17 cellular contexts compared by ENCODE assay signal in genomic region chr18:23093772-23094171, GRCh38. TPM values are rescaled to one million over a fixed set of nuclear protein-coding genes. Genes with fewer than 3 reads are reported as not detected.
DNase-seq lines count a peak whose midpoint lies in the region; ATAC-seq, FAIRE-seq and TF ChIP-seq lines count a peak whose summit lies in the region.
"Had no signal": no experiment of that assay in that cellular context is flagged by ENCODE, and none has a peak within 500 bp of the region (broad histone marks: within the 10 kb centered on the region; RNA-seq: fewer than 3 reads in every experiment).

No MANE protein-coding gene starts in this region.

- no peak overlapping the region for H3K27ac ChIP-seq in HepG2 (ENCODE audit: extremely low read length, insufficient read depth, low read length)
- H3K27ac ChIP-seq in right lobe of liver, result no peak overlapping the region
- no peak overlapping the region for H3K27ac ChIP-seq in endodermal cell (ENCODE audit: low read depth, low read length)
- H3K27ac ChIP-seq in Karpas-422 (ENCODE audit: low read length), result no peak overlapping the region

- ATAC-seq in HepG2 (peak; percentile 66; the same call in 2 of the 3 replicates), right lobe of liver (no peak)

- peak overlapping the region; percentile 32; the same call in 1 of the 2 replicates for H3K4me2 ChIP-seq in HepG2 (ENCODE audit: low read depth, low read length)
- no peak overlapping the region for H3K4me2 ChIP-seq in Karpas-422 (ENCODE audit: low read depth, low read length, poor library complexity, severe bottlenecking)

- H4K20me1 ChIP-seq in HepG2 (ENCODE audit: insufficient read depth, low read length) (no peaks in the 10 kb centered on the region), Karpas-422 (ENCODE audit: insufficient read depth, low read depth, low read length) (no peaks in the 10 kb centered on the region)

- WGBS in HepG2 (ENCODE audit: low lambda C conversion rate), result 23% methylated on average over 9 of the region's 9 CpGs
- 80% methylated on average over 2 of the region's 9 CpGs for WGBS in right lobe of liver (ENCODE audit: insufficient coverage, low coverage, low lambda C conversion rate, missing lambda C conversion rate)
- 83 to 91% methylated on average over 5 to 9 of the region's 9 CpGs for WGBS in endodermal cell (ENCODE audit: insufficient coverage in 1 of 2, insufficient read length in 1 of 2), 2 experiments

- no peaks in the 10 kb centered on the region for H3K27me3 ChIP-seq in HepG2 (ENCODE audit: control insufficient read depth in 1 of 2, insufficient read depth in 2 of 2, low read length in 2 of 2)
- H3K27me3 ChIP-seq in right lobe of liver, result no peaks in the 10 kb centered on the region
- peaks cover 6% of the 10 kb centered on the region for H3K27me3 ChIP-seq in endodermal cell (ENCODE audit: control insufficient read depth, insufficient read depth, low read length, poor library complexity, severe bottlenecking)
- H3K27me3 ChIP-seq in Karpas-422 (ENCODE audit: low read length), result no peaks in the 10 kb centered on the region

- DNase-seq in HepG2 (ENCODE audit: low spot score) (no peak), right lobe of liver (no peak), endodermal cell (no peak), progenitor cell of endocrine pancreas (ENCODE audit: low spot score, unreplicated experiment) (no peak), D341Med (ENCODE audit: low spot score) (no peak), Karpas-422 (no peak), NCI-H1105 (lab: John Stamatoyannopoulos, UW) (no peak)
- DNase-seq: C1 segment of cervical spinal cord; CD4-positive, alpha-beta T cell; DMS153; DMS79 treated with DMSO at 0.1 percent for 48 hours; EL; KBM-7 had no signal

- no TSS peak for BruUV-seq in HepG2 (replicated peaks; lab: Mats Ljungman, UMichigan)

- H3K79me2 ChIP-seq in HepG2 (ENCODE audit: insufficient read depth, low read length) (no peaks in the 10 kb centered on the region), Karpas-422 (ENCODE audit: low read length) (no peaks in the 10 kb centered on the region)

- H3K27ac Mint-ChIP-seq in endodermal cell (peak overlapping the region; percentile 15), progenitor cell of endocrine pancreas (peak overlapping the region; percentile 49)
- H3K27ac Mint-ChIP-seq: B cell; CD4-positive, alpha-beta T cell had no signal

- no peaks in the 10 kb centered on the region for H3K9me2 ChIP-seq in Karpas-422 (replicated peaks; ENCODE audit: insufficient read depth, low read length)

- CTCF ChIA-PET in HepG2 (lab: Yijun Ruan, JAX; ENCODE audit: low intra/inter-chr PET ratio, low total read pairs), result no interaction called here

- H3K9me3 ChIP-seq in HepG2 (ENCODE audit: low read length) (no peaks in the 10 kb centered on the region), right lobe of liver (no peaks in the 10 kb centered on the region), endodermal cell (ENCODE audit: control insufficient read depth, low read length) (no peaks in the 10 kb centered on the region), Karpas-422 (ENCODE audit: low read length) (no peaks in the 10 kb centered on the region)
- H3K9me3 ChIP-seq: HAP-1 had no signal

- TF ChIP-seq POLR2A in HepG2 (IDR thresholded peaks at IDR 0.05; ENCODE audit: insufficient read depth in 1 of 2, low read depth in 2 of 2, low read length in 2 of 2) (no peak), right lobe of liver (IDR thresholded peaks at IDR 0.05) (no peak)

- TF ChIP-seq EP300 in HepG2 (IDR thresholded peaks at IDR 0.05; ENCODE audit: low read depth in 2 of 2, low read length in 2 of 2), result no peak
- no peak for TF ChIP-seq EP300 in HepG2 (CRISPR knock-in tag; IDR thresholded peaks at IDR 0.05; ENCODE audit: borderline replicate concordance)

- TF ChIP-seq CTCF in HepG2 (CRISPR knock-in tag; IDR thresholded peaks at IDR 0.05) (no peak), right lobe of liver (IDR thresholded peaks at IDR 0.05) (no peak), endodermal cell (conservative IDR thresholded peaks at IDR 0.05) (no peak), progenitor cell of endocrine pancreas (IDR thresholded peaks at IDR 0.05; ENCODE audit: unreplicated experiment) (no peak)

- H3K36me3 Mint-ChIP-seq in endodermal cell (ENCODE audit: low read depth), result no peaks in the 10 kb centered on the region
- H3K36me3 Mint-ChIP-seq in progenitor cell of endocrine pancreas (ENCODE audit: insufficient read depth), result no peaks in the 10 kb centered on the region

- H3K9me3 Mint-ChIP-seq in endodermal cell, result no peaks in the 10 kb centered on the region
- no peaks in the 10 kb centered on the region for H3K9me3 Mint-ChIP-seq in progenitor cell of endocrine pancreas (ENCODE audit: low read depth)
- H3K9me3 Mint-ChIP-seq: CD4-positive, alpha-beta T cell had no signal

- POLR2A ChIA-PET in HepG2 (lab: Yijun Ruan, JAX), result interaction anchor here (0.6 kb wide), 1 partner anchor 14 kb away, joined by 3 read pairs; no protein-coding TSS in a partner anchor

- in situ Hi-C loops in HepG2 (cut with HindIII; ENCODE audit: extremely low pct_ligation_motif_present, low pct_unique_long_range_greater_than_20kb), result no loop called here

- no peak overlapping the region for H3K9ac ChIP-seq in HepG2 (ENCODE audit: insufficient read depth, low read depth, low read length)
- no peak overlapping the region for H3K9ac ChIP-seq in endodermal cell (ENCODE audit: extremely low read depth, low read length, poor library complexity, severe bottlenecking)
- no peak overlapping the region for H3K9ac ChIP-seq in Karpas-422 (ENCODE audit: low read length)

- H3K27me3 Mint-ChIP-seq in endodermal cell (ENCODE audit: insufficient read depth), result peaks cover 21% of the 10 kb centered on the region
- peaks cover 24% of the 10 kb centered on the region for H3K27me3 Mint-ChIP-seq in progenitor cell of endocrine pancreas
- H3K27me3 Mint-ChIP-seq: CD4-positive, alpha-beta T cell had no signal

- H2AFZ ChIP-seq in HepG2 (ENCODE audit: low read length) (no peak overlapping the region), Karpas-422 (ENCODE audit: low read length) (no peak overlapping the region)

- no peak for TF ChIP-seq RAD21 in HepG2 (CRISPR knock-in tag; IDR thresholded peaks at IDR 0.05)

- H3K4me1 Mint-ChIP-seq in endodermal cell, result peaks cover 16% of the 10 kb centered on the region
- peaks cover 4% of the 10 kb centered on the region for H3K4me1 Mint-ChIP-seq in progenitor cell of endocrine pancreas (ENCODE audit: low read depth)

- no peak overlapping the region for H3K4me3 ChIP-seq in HepG2 (replicated peaks in 1 of 3; ENCODE audit: insufficient read depth in 1 of 3, low read depth in 2 of 3, low read length in 3 of 3)
- no peak overlapping the region for H3K4me3 ChIP-seq in right lobe of liver
- no peak overlapping the region for H3K4me3 ChIP-seq in endodermal cell (ENCODE audit: low read length)
- H3K4me3 ChIP-seq in Karpas-422 (ENCODE audit: low read length), result no peak overlapping the region
- H3K4me3 ChIP-seq: HAP-1 had no signal

- intact Hi-C loops in HepG2 (cut with micrococcal nuclease; ENCODE audit: unreplicated experiment), result no loop called here
- intact Hi-C loops in right lobe of liver (cut with DNase I), result no loop called here

- H3K4me3 Mint-ChIP-seq in endodermal cell (no peak overlapping the region), progenitor cell of endocrine pancreas (ENCODE audit: low read depth) (no peak overlapping the region)
- H3K4me3 Mint-ChIP-seq: B cell; CD4-positive, alpha-beta T cell had no signal

- peaks cover 39% of the 10 kb centered on the region for H3K4me1 ChIP-seq in HepG2 (ENCODE audit: insufficient read depth, low read length)
- no peaks in the 10 kb centered on the region for H3K4me1 ChIP-seq in right lobe of liver
- H3K4me1 ChIP-seq in endodermal cell (ENCODE audit: control insufficient read depth, insufficient read depth, low read length), result no peaks in the 10 kb centered on the region
- H3K4me1 ChIP-seq in Karpas-422 (ENCODE audit: low read length), result peaks cover 10% of the 10 kb centered on the region
- H3K4me1 ChIP-seq: HAP-1 had no signal

- no peak for FAIRE-seq in HepG2 (lab: Jason Lieb, UNC)
- FAIRE-seq: G401.6, GM12892 had no signal

- H3K36me3 ChIP-seq in HepG2 (replicated peaks in 1 of 2; ENCODE audit: control insufficient read depth in 1 of 2, insufficient read depth in 2 of 2, low read length in 2 of 2) (no peaks in the 10 kb centered on the region), right lobe of liver (no peaks in the 10 kb centered on the region), endodermal cell (ENCODE audit: control insufficient read depth, insufficient read depth, low read length) (no peaks in the 10 kb centered on the region), Karpas-422 (ENCODE audit: insufficient read depth, low read length) (no peaks in the 10 kb centered on the region)
- H3K36me3 ChIP-seq: HAP-1 had no signal

RNA-seq across cellular contexts. Expression of gene CABLES1, which starts 41.5 kb away (rescaled TPM):
- total RNA-seq in HepG2 (2016; rRNA removed; fragmentation: Illumina TruSeq; extraction: Trizol) (25.8 and 32.4 TPM in 2 replicates), right lobe of liver (10 to 100 TPM in 5 of 6 experiments, 1 to 10 TPM in 1; 7.4 to 21.5 (median 11.3) TPM), endodermal cell (10 to 100 TPM in 1 of 2 donors, 1 to 10 TPM in 1; 9.9 to 16.7 TPM), progenitor cell of endocrine pancreas (4.2 and 4.8 TPM in 2 replicates)
- total RNA-seq in HepG2 (2016; cell fraction: cytosol; rRNA removed; fragmentation: Illumina TruSeq; extraction: Trizol; ENCODE audit: low read depth), result 7.2 and 8.8 TPM in 2 replicates
- total RNA-seq in HepG2 (2016; cell fraction: insoluble cytoplasmic fraction; rRNA removed; fragmentation: Illumina TruSeq; extraction: Trizol), result 24.2 and 25.8 TPM in 2 replicates
- 31.6 and 31.8 TPM in 2 replicates for total RNA-seq in HepG2 (2016; cell fraction: membrane; rRNA removed; fragmentation: Illumina TruSeq; extraction: Trizol)
- 23.4 and 24.3 TPM in 2 replicates for total RNA-seq in HepG2 (2016; cell fraction: nucleus; rRNA removed; fragmentation: Illumina TruSeq; extraction: Trizol)
- 14.7 and 15.5 TPM in 2 replicates for polyA plus RNA-seq in HepG2 (2011; rRNA removed)
- 11.3 and 13.8 TPM in 2 replicates for polyA plus RNA-seq in HepG2 (2011; cell fraction: cytosol; rRNA removed)
- 13.3 and 13.6 TPM in 2 replicates for polyA plus RNA-seq in HepG2 (2011; cell fraction: nucleus; rRNA removed)
- polyA plus RNA-seq in HepG2 (2012), result 21.4 and 30.0 TPM in 2 replicates
- polyA plus RNA-seq in HepG2 (2016; cell fraction: cytosol; fragmentation: Illumina TruSeq; extraction: Trizol; ENCODE audit: low read depth), result 8.1 and 10.3 TPM in 2 replicates
- 31.8 and 42.4 TPM in 2 replicates for polyA plus RNA-seq in HepG2 (2016; cell fraction: insoluble cytoplasmic fraction; fragmentation: Illumina TruSeq; extraction: Trizol; ENCODE audit: low read depth)
- 27.2 and 29.8 TPM in 2 replicates for polyA plus RNA-seq in HepG2 (2016; cell fraction: membrane; fragmentation: Illumina TruSeq; extraction: Trizol; ENCODE audit: low read depth)
- polyA plus RNA-seq in HepG2 (2016; cell fraction: nucleus; fragmentation: Illumina TruSeq; extraction: Trizol; ENCODE audit: insufficient read depth, low read depth), result 28.1 and 31.7 TPM in 2 replicates
- 12.7 and 15.8 TPM in 2 replicates for polyA minus RNA-seq in HepG2 (2011; rRNA and poly(A)+ RNA removed; ENCODE audit: low replicate concordance)
- polyA minus RNA-seq in HepG2 (2011; cell fraction: cytosol; rRNA and poly(A)+ RNA removed), result 12.3 and 13.9 TPM in 2 replicates
- polyA minus RNA-seq in HepG2 (2011; cell fraction: nucleus; rRNA and poly(A)+ RNA removed), result 26.8 and 35.3 TPM in 2 replicates
- 4.5 TPM for polyA plus RNA-seq in endodermal cell (2013, experiment 1 of 2)
- 4.3 TPM for polyA plus RNA-seq in endodermal cell (2013, experiment 2 of 2)
- total RNA-seq in Karpas-422 (2014; rRNA removed; shearing (Covaris generic); ENCODE audit: low replicate concordance), result 0.22 TPM in 1 of 2 replicates, not detected in the other
- total RNA-seq: CD4-positive, alpha-beta T cell had no signal
